ENCODE assay signal across 1 cellular context in the genomic region with DNA sequence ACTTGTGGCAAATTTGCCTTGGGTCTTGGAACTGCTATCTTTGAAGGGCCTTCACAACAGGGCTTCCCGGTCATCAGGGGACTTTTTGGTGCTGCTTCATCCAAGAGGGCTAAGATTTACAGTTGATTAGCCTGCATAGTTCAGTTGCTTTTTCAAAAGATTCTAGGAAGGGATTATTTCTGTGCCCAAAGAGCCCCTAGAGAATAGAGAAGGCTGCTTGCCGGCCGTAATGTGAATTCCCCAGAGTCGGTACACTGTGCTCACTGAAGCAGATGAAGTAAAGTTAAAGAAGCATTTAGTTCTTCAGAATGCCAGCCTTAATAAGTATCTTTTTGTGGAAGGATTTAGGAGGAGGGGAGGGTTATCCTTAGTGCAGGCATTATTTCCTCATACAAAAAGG.
TF ChIP-seq lines count a peak whose summit lies in the region.

No MANE protein-coding gene starts in this region.

TF ChIP-seq in IMR-90, 13 proteins besides CTCF, POLR2A, EP300 and RAD21:
- TF ChIP-seq NFE2L2 (IDR thresholded peaks at IDR 0.05; ENCODE audit: low read depth, low read length) (no peak), MXI1 (IDR thresholded peaks at IDR 0.05; ENCODE audit: borderline replicate concordance, low read depth, low read length) (no peak), CEBPB (IDR thresholded peaks at IDR 0.05; ENCODE audit: low read depth, low read length) (no peak), MAFK (IDR thresholded peaks at IDR 0.05; ENCODE audit: low read depth, low read length) (no peak), CHD1 (IDR thresholded peaks at IDR 0.05; ENCODE audit: low read depth, low read length) (no peak), BHLHE40 (IDR thresholded peaks at IDR 0.05; ENCODE audit: low read depth, low read length) (no peak), RCOR1 (IDR thresholded peaks at IDR 0.05; ENCODE audit: insufficient replicate concordance, low read length) (no peak)
- TF ChIP-seq, protein P1, sequence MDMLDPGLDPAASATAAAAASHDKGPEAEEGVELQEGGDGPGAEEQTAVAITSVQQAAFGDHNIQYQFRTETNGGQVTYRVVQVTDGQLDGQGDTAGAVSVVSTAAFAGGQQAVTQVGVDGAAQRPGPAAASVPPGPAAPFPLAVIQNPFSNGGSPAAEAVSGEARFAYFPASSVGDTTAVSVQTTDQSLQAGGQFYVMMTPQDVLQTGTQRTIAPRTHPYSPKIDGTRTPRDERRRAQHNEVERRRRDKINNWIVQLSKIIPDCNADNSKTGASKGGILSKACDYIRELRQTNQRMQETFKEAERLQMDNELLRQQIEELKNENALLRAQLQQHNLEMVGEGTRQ (IDR thresholded peaks at IDR 0.05; ENCODE audit: low read depth, low read length), result no peak
- TF ChIP-seq, protein P2, sequence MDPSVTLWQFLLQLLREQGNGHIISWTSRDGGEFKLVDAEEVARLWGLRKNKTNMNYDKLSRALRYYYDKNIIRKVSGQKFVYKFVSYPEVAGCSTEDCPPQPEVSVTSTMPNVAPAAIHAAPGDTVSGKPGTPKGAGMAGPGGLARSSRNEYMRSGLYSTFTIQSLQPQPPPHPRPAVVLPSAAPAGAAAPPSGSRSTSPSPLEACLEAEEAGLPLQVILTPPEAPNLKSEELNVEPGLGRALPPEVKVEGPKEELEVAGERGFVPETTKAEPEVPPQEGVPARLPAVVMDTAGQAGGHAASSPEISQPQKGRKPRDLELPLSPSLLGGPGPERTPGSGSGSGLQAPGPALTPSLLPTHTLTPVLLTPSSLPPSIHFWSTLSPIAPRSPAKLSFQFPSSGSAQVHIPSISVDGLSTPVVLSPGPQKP (IDR thresholded peaks at IDR 0.05; ENCODE audit: borderline replicate concordance, low read depth, low read length), result no peak
